Comparison of ENCODE assay signal across 21 cellular contexts in genomic region chr2:205850611-205851010, GRCh38.
"Had no signal": no experiment of that assay in that cellular context is flagged by ENCODE, and none has a peak within 500 bp of the region (broad histone marks: within the 10 kb centered on the region; RNA-seq: fewer than 3 reads in every experiment).

No MANE protein-coding gene starts in this region.

- H3K4me3 Mint-ChIP-seq: immature natural killer cell; memory B cell; naive thymus-derived CD8-positive, alpha-beta T cell; stimulated activated effector memory CD8-positive, alpha-beta T cell treated with anti-CD3 and anti-CD28 coated beads, Interleukin-12 subunit alpha, Interleukin-12 subunit beta, amount 100 ng/mL, for 72 hours; stimulated activated naive CD8-positive, alpha-beta T cell treated with anti-CD3 and anti-CD28 coated beads, Interleukin-15, Interleukin-2, amounts not matched to agents 100 ng/mL and 50 ng/mL, for 24 hours had no signal

- H3K4me1 ChIP-seq: lower lobe of right lung, tibial artery had no signal

- H3K36me3 ChIP-seq: esophagus muscularis mucosa, gastrocnemius medialis, left ventricle myocardium inferior, lower lobe of right lung, ovary, tibial artery had no signal

- H3K36me3 Mint-ChIP-seq: immature natural killer cell; memory B cell; naive thymus-derived CD8-positive, alpha-beta T cell; stimulated activated effector memory CD8-positive, alpha-beta T cell treated with anti-CD3 and anti-CD28 coated beads, Interleukin-12 subunit alpha, Interleukin-12 subunit beta, amount 100 ng/mL, for 72 hours had no signal

- H3K27ac ChIP-seq: coronary artery, esophagus muscularis mucosa, gastrocnemius medialis, left ventricle myocardium inferior, lower lobe of right lung, ovary, tibial artery had no signal

- ATAC-seq: gastrocnemius medialis; left cardiac atrium; lower lobe of right lung; naive thymus-derived CD8-positive, alpha-beta T cell; right cardiac atrium; stimulated activated effector memory CD8-positive, alpha-beta T cell treated with anti-CD3 and anti-CD28 coated beads, Interleukin-12 subunit alpha, Interleukin-12 subunit beta, amount 100 ng/mL, for 72 hours had no signal

- H3K9me3 ChIP-seq: esophagus muscularis mucosa, gastrocnemius medialis, lower lobe of right lung, ovary, tibial artery had no signal

- H3K27me3 ChIP-seq: esophagus muscularis mucosa, gastrocnemius medialis, ovary had no signal

- H3K27ac Mint-ChIP-seq: immature natural killer cell; memory B cell; progenitor cell of endocrine pancreas; stimulated activated effector memory CD8-positive, alpha-beta T cell treated with anti-CD3 and anti-CD28 coated beads, Interleukin-12 subunit alpha, Interleukin-12 subunit beta, amount 100 ng/mL, for 72 hours; stimulated activated naive CD8-positive, alpha-beta T cell treated with anti-CD3 and anti-CD28 coated beads, Interleukin-15, Interleukin-2, amounts not matched to agents 100 ng/mL and 50 ng/mL, for 24 hours had no signal

- H3K4me1 Mint-ChIP-seq: immature natural killer cell; memory B cell; naive thymus-derived CD8-positive, alpha-beta T cell; stimulated activated effector memory CD8-positive, alpha-beta T cell treated with anti-CD3 and anti-CD28 coated beads, Interleukin-12 subunit alpha, Interleukin-12 subunit beta, amount 100 ng/mL, for 72 hours had no signal

- DNase-seq: central memory CD4-positive, alpha-beta T cell; effector memory CD4-positive, alpha-beta T cell; gastrocnemius medialis; glutamatergic neuron; immature natural killer cell; kidney; left cardiac atrium; left ventricle myocardium inferior; lower lobe of right lung; naive thymus-derived CD8-positive, alpha-beta T cell; ovary; right cardiac atrium; stimulated activated CD4-positive, alpha-beta T cell treated with anti-CD3 and anti-CD28 coated beads, Interleukin-4, amount 100 ng/mL, for 1 hour; stimulated activated CD8-positive, alpha-beta memory T cell treated with anti-CD3 and anti-CD28 coated beads, Interleukin-4, amount 100 ng/mL, for 48 hours; tibial artery had no signal

- H3K4me3 ChIP-seq: coronary artery, esophagus muscularis mucosa, gastrocnemius medialis, left ventricle myocardium inferior, lower lobe of right lung, ovary, tibial artery had no signal

- H3K9me3 Mint-ChIP-seq: memory B cell; stimulated activated effector memory CD8-positive, alpha-beta T cell treated with anti-CD3 and anti-CD28 coated beads, Interleukin-12 subunit alpha, Interleukin-12 subunit beta, amount 100 ng/mL, for 72 hours; stimulated activated naive CD8-positive, alpha-beta T cell treated with anti-CD3 and anti-CD28 coated beads, Interleukin-15, Interleukin-2, amounts not matched to agents 100 ng/mL and 50 ng/mL, for 24 hours had no signal
